Comparison of ENCODE assay signal across 1 cellular context in genomic region chr19:18203863-18204393, GRCh38.
TF ChIP-seq lines count a peak whose summit lies in the region.

TSS of gene RAB3A (minus strand) at chr19:18204042. CDS start at chr19:18202740, 1,302 bp downstream.

TF ChIP-seq in HepG2, 621 proteins besides CTCF, POLR2A, EP300 and RAD21 (continued from another document and continues in another):
- TF ChIP-seq WIZ (CRISPR knock-in tag; IDR thresholded peaks at IDR 0.05) (no peak), ZMYM3 (CRISPR knock-in tag; IDR thresholded peaks at IDR 0.05) (no peak), ZNF691 (CRISPR knock-in tag; IDR thresholded peaks at IDR 0.05; ENCODE audit: borderline replicate concordance, low read depth) (no peak), DR1 (CRISPR knock-in tag; IDR thresholded peaks at IDR 0.05) (peak; percentile 77), ZBTB37 (CRISPR knock-in tag; IDR thresholded peaks at IDR 0.05) (no peak), ZNF512B (CRISPR knock-in tag; IDR thresholded peaks at IDR 0.05; ENCODE audit: borderline replicate concordance) (no peak), ZNF597 (CRISPR knock-in tag; IDR thresholded peaks at IDR 0.05) (no peak), ZNF350 (CRISPR knock-in tag; IDR thresholded peaks at IDR 0.05; ENCODE audit: borderline replicate concordance, low read depth) (no peak; the same call in 1 of the 2 replicates), LRRFIP1 (CRISPR knock-in tag; conservative IDR thresholded peaks at IDR 0.05) (no peak), ZNF124 (CRISPR knock-in tag; IDR thresholded peaks at IDR 0.05) (no peak), ZNF12 (CRISPR knock-in tag; IDR thresholded peaks at IDR 0.05) (no peak), CHCHD3 (CRISPR knock-in tag; IDR thresholded peaks at IDR 0.05) (no peak), RBFOX2 (IDR thresholded peaks at IDR 0.05; ENCODE audit: low read depth, low read length) (peak; percentile 70), DBP (CRISPR knock-in tag; IDR thresholded peaks at IDR 0.05; ENCODE audit: not compliant biosample characterization) (no peak), ELF3 (CRISPR knock-in tag; IDR thresholded peaks at IDR 0.05) (no peak), ZNF318 (CRISPR knock-in tag; IDR thresholded peaks at IDR 0.05) (no peak), ARHGAP35 (CRISPR knock-in tag; IDR thresholded peaks at IDR 0.05; ENCODE audit: borderline replicate concordance) (no peak), CBX2 (IDR thresholded peaks at IDR 0.05; ENCODE audit: low read depth, low read length) (no peak), CBX2 (CRISPR knock-in tag; IDR thresholded peaks at IDR 0.05; ENCODE audit: low read depth) (no peak), MBNL3 (CRISPR knock-in tag; conservative IDR thresholded peaks at IDR 0.05) (no peak), ZNF780A (CRISPR knock-in tag; IDR thresholded peaks at IDR 0.05) (no peak), ZNF770 (CRISPR knock-in tag; IDR thresholded peaks at IDR 0.05) (no peak), ZNF563 (CRISPR knock-in tag; IDR thresholded peaks at IDR 0.05) (no peak), MEIS2 (CRISPR knock-in tag; IDR thresholded peaks at IDR 0.05) (peak; percentile 41; the same call in 1 of the 2 replicates), GPBP1L1 (CRISPR knock-in tag; IDR thresholded peaks at IDR 0.05) (no peak), GRHL1 (CRISPR knock-in tag; conservative IDR thresholded peaks at IDR 0.05) (no peak), ZNF34 (CRISPR knock-in tag; IDR thresholded peaks at IDR 0.05; ENCODE audit: borderline replicate concordance) (no peak)
